ENCODE assay signal across 9 cellular contexts in genomic region chr18:79525556-79526467, GRCh38.
DNase-seq lines count a peak whose midpoint lies in the region; ATAC-seq and TF ChIP-seq lines count a peak whose summit lies in the region.
"Had no signal": no experiment of that assay in that cellular context is flagged by ENCODE, and none has a peak within 500 bp of the region (broad histone marks: within the 10 kb centered on the region; RNA-seq: fewer than 3 reads in every experiment).

No MANE protein-coding gene starts in this region.

- peak; percentile 44 for DNase-seq in activated CD4-positive, alpha-beta T cell treated with anti-CD3 and anti-CD28 coated beads for 48 hours
- DNase-seq in activated CD4-positive, alpha-beta T cell treated with anti-CD3 and anti-CD28 coated beads, Interleukin-2, amount 50 U/mL, for 1 hour: no peak
- no peak for DNase-seq in activated naive CD8-positive, alpha-beta T cell treated with anti-CD3 and anti-CD28 coated beads for 36 hours
- DNase-seq in left lobe of liver (ENCODE audit: low spot score) (no peak), tibial artery (peak; percentile 62 to 85), NCI-H2107 treated with DMSO at 0.1 percent for 48 hours (lab: John Stamatoyannopoulos, UW; ENCODE audit: unreplicated experiment) (no peak)
- DNase-seq in stimulated activated CD4-positive, alpha-beta T cell treated with anti-CD3 and anti-CD28 coated beads, Interleukin-1b, Interleukin-23, amount 100 ng/mL, for 48 hours: no peak
- DNase-seq: occipital lobe had no signal

- H3K27ac ChIP-seq in tibial artery: peak overlapping the region; percentile 1 to 27

- peaks cover 0 to 15% (median 14%) of the 10 kb centered on the region in 4 donors for H3K4me1 ChIP-seq in tibial artery

- H3K27me3 ChIP-seq in tibial artery: peaks cover 0 to 2% of the 10 kb centered on the region in 2 donors

- no peaks in the 10 kb centered on the region for H3K27me3 Mint-ChIP-seq in activated naive CD8-positive, alpha-beta T cell treated with anti-CD3 and anti-CD28 coated beads for 36 hours

- intact Hi-C loops in tibial artery (cut with DNase I; ENCODE audit: low total_unique reads): no loop called here

- no peak for TF ChIP-seq CTCF in tibial artery (IDR thresholded peaks at IDR 0.05)

- peaks cover 43% of the 10 kb centered on the region for H3K4me1 Mint-ChIP-seq in activated naive CD8-positive, alpha-beta T cell treated with anti-CD3 and anti-CD28 coated beads for 36 hours

- peak; percentile 40 for ATAC-seq in left lobe of liver
- no peak for ATAC-seq in HG03521 (IDR thresholded peaks at IDR 0.05; ENCODE audit: unreplicated experiment)

- H3K9me3 Mint-ChIP-seq in activated naive CD8-positive, alpha-beta T cell treated with anti-CD3 and anti-CD28 coated beads for 36 hours: no peaks in the 10 kb centered on the region

- H3K9me3 ChIP-seq in tibial artery: no peaks in the 10 kb centered on the region

- H3K4me3 ChIP-seq in tibial artery: no peak overlapping the region

- H3K27ac Mint-ChIP-seq in activated naive CD8-positive, alpha-beta T cell treated with anti-CD3 and anti-CD28 coated beads for 36 hours: peak overlapping the region; percentile 87

- H3K36me3 ChIP-seq in tibial artery: peaks cover 0 to 22% (median 21%) of the 10 kb centered on the region in 3 donors

- H3K4me3 Mint-ChIP-seq in activated naive CD8-positive, alpha-beta T cell treated with anti-CD3 and anti-CD28 coated beads for 36 hours: peak overlapping the region; percentile 3

- H3K36me3 Mint-ChIP-seq in activated naive CD8-positive, alpha-beta T cell treated with anti-CD3 and anti-CD28 coated beads for 36 hours: peaks cover 24% of the 10 kb centered on the region

Comparison
In these comparisons a context has a peak if more than half of its experiments do, and no peak if none do; other contexts are left out.
1. DNase-seq: peak in activated CD4-positive, alpha-beta T cell treated with anti-CD3 and anti-CD28 coated beads for 48 hours (single experiment) and tibial artery (2 of 2); none in activated CD4-positive, alpha-beta T cell treated with anti-CD3 and anti-CD28 coated beads, Interleukin-2, amount 50 U/mL, for 1 hour (single experiment), activated naive CD8-positive, alpha-beta T cell treated with anti-CD3 and anti-CD28 coated beads for 36 hours (single experiment), left lobe of liver (single experiment), stimulated activated CD4-positive, alpha-beta T cell treated with anti-CD3 and anti-CD28 coated beads, Interleukin-1b, Interleukin-23, amount 100 ng/mL, for 48 hours (single experiment) and NCI-H2107 treated with DMSO at 0.1 percent for 48 hours (single experiment).